In the genomic region with DNA sequence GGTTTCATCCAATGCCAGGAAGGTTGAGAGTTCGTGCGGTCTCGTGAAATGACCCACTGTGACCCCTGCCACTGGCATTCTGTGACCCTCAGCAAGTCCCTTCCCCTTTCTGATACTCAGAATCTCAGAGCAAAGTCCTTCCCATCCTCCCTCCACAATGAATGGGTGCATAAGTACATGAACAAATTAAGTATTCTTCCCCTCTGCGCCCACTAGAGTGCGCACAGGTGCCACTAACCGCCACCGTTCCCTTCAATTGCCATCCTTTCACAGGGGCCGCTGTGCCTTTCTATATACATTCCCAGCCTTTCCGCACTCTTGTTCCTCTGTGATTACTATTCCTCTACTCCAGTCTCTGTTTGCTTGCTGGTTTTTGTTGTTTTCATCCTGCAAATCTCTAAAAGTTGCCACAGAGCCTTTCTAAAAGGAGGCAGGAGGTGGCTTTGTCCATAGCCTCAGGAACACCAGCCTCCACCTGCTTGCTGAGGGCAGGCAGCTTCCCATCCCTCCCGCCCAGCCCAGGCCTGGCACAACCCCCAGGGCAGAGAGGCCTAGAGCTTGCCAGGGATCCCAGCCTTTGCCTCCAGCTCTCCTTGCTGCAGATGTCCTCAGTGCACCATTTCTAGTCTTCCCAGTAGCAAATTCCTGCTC, we compare ENCODE assay signal across 8 cellular contexts. TPM values are rescaled to one million over a fixed set of nuclear protein-coding genes. Genes with fewer than 3 reads are reported as not detected.
DNase-seq lines count a peak whose midpoint lies in the region; ATAC-seq and TF ChIP-seq lines count a peak whose summit lies in the region.

No MANE protein-coding gene starts in this region.

- H3K4me1 ChIP-seq in HCT116 (ENCODE audit: control insufficient read depth in 1 of 2, insufficient read depth in 2 of 2, low read length in 2 of 2), result peaks cover 8 to 20% of the 10 kb centered on the region in 2 experiments

- H3K79me2 ChIP-seq in HCT116 (ENCODE audit: insufficient read depth, low read length), result no peaks in the 10 kb centered on the region

- H3K36me3 ChIP-seq in HCT116 (ENCODE audit: control insufficient read depth in 1 of 2, insufficient read depth in 2 of 2, low read length in 2 of 2), result no peaks in the 10 kb centered on the region

- no TSS peak for BruUV-seq in HCT116 (replicated peaks; lab: Mats Ljungman, UMichigan)

- no peak overlapping the region for H3K4me3 ChIP-seq in HCT116 (replicated peaks in 1 of 2; ENCODE audit: low read depth in 1 of 2, low read length in 2 of 2)

- peaks cover 0 to 3% (median 0%) of the 10 kb centered on the region in 7 donors for H3K9me3 Mint-ChIP-seq in CD14-positive monocyte
- no peaks in the 10 kb centered on the region for H3K9me3 Mint-ChIP-seq in WTC11
- H3K9me3 Mint-ChIP-seq in central memory CD8-positive, alpha-beta T cell, result no peaks in the 10 kb centered on the region

- ATAC-seq in HCT116, result peak; percentile 98
- peak; percentile 98 for ATAC-seq in WTC11
- peak; percentile 70 for ATAC-seq in central memory CD8-positive, alpha-beta T cell (replicated peaks; ENCODE audit: extremely low read depth, poor library complexity, severe bottlenecking)
- no peak for ATAC-seq in GM18511 (IDR thresholded peaks at IDR 0.05; ENCODE audit: unreplicated experiment)

- no peak overlapping the region for H3K27ac ChIP-seq in HCT116 (ENCODE audit: low read depth, low read length)

- no peak overlapping the region for H3K9ac ChIP-seq in HCT116 (ENCODE audit: low read length)

- H3K27me3 Mint-ChIP-seq in CD14-positive monocyte (ENCODE audit: low read depth in 3 of 3), result peaks cover 0 to 2% (median 2%) of the 10 kb centered on the region in 3 donors
- no peaks in the 10 kb centered on the region for H3K27me3 Mint-ChIP-seq in WTC11 (ENCODE audit: low read depth)
- H3K27me3 Mint-ChIP-seq in central memory CD8-positive, alpha-beta T cell, result no peaks in the 10 kb centered on the region

- H3K4me3 Mint-ChIP-seq in CD14-positive monocyte (no peak overlapping the region), WTC11 (no peak overlapping the region)
- no peak overlapping the region for H3K4me3 Mint-ChIP-seq in central memory CD8-positive, alpha-beta T cell

- DNase-seq in CD14-positive monocyte (ENCODE audit: low spot score) (peak; percentile 57), HCT116 (ENCODE audit: low read depth, low spot score) (peak; percentile 48), NCI-H2227 (lab: John Stamatoyannopoulos, UW; ENCODE audit: unreplicated experiment) (peak; percentile 76), WTC11 (ENCODE audit: low spot score) (peak; percentile 77), kidney glomerular epithelial cell (lab: John Stamatoyannopoulos, UW) (peak; percentile 69)
- peak; percentile 47 to 53 for DNase-seq in central memory CD8-positive, alpha-beta T cell (ENCODE audit: low spot score in 2 of 2)
- DNase-seq in stimulated activated CD4-positive, alpha-beta T cell treated with anti-CD3 and anti-CD28 coated beads, Interleukin-2, amount 100 ng/mL, for 4 hours (ENCODE audit: low read depth), result peak; percentile 59

- H4K20me1 ChIP-seq in HCT116 (ENCODE audit: insufficient read depth), result no peaks in the 10 kb centered on the region

- intact Hi-C loops in CD14-positive monocyte (cut with micrococcal nuclease) (loop anchor here (10.0 kb wide), 1 partner anchor 130 kb away; no protein-coding TSS in a partner anchor), HCT116 (cut with micrococcal nuclease) (loop anchor here (1.0 to 10.0 kb wide), 3 partner anchors 129 to 694 kb away; no protein-coding TSS in a partner anchor)

- POLR2A ChIA-PET in HCT116 (lab: Charles Lee), result interaction anchor here (0.7 to 1.0 kb wide), 2 partner anchors 110 to 211 kb away, joined by 3 to 4 read pairs; no protein-coding TSS in a partner anchor
- POLR2A ChIA-PET in WTC11 (lab: Charles Lee), result no interaction called here

- no peaks in the 10 kb centered on the region for H3K27me3 ChIP-seq in HCT116 (ENCODE audit: insufficient read depth, low read length)

- no peak overlapping the region for H3K27ac Mint-ChIP-seq in CD14-positive monocyte
- H3K27ac Mint-ChIP-seq in WTC11, result no peak overlapping the region
- H3K27ac Mint-ChIP-seq in central memory CD8-positive, alpha-beta T cell (ENCODE audit: low read depth), result no peak overlapping the region

- H3K9me2 ChIP-seq in HCT116 (ENCODE audit: insufficient read depth), result no peaks in the 10 kb centered on the region

- H3K9me3 ChIP-seq in HCT116 (ENCODE audit: control insufficient read depth in 1 of 2, insufficient read depth in 1 of 2, low read depth in 1 of 2, low read length in 2 of 2), result no peaks in the 10 kb centered on the region

- H3K36me3 Mint-ChIP-seq in CD14-positive monocyte, result no peaks in the 10 kb centered on the region
- no peaks in the 10 kb centered on the region for H3K36me3 Mint-ChIP-seq in WTC11
- H3K36me3 Mint-ChIP-seq in central memory CD8-positive, alpha-beta T cell (ENCODE audit: insufficient read depth), result peaks cover 5% of the 10 kb centered on the region

- peak; percentile 89 for TF ChIP-seq RAD21 in HCT116 (IDR thresholded peaks at IDR 0.05; ENCODE audit: low read depth)

- peak overlapping the region; percentile 18; the same call in 1 of the 2 replicates for H3K4me2 ChIP-seq in HCT116 (ENCODE audit: low read length)

- RAD21 ChIA-PET in HCT116 (lab: Charles Lee; ENCODE audit: low non-redundant PET in 1 of 2, low total read pairs in 2 of 2, uncharacterized antibody in 2 of 2, unreplicated experiment in 2 of 2), result interaction anchor here (0.7 to 1.0 kb wide), 3 partner anchors 129 to 610 kb away, joined by 3 read pairs; no protein-coding TSS in a partner anchor

- H2AFZ ChIP-seq in HCT116 (ENCODE audit: low read depth, low read length, poor library complexity, severe bottlenecking), result peak overlapping the region; percentile 24

- no peak for TF ChIP-seq POLR2A in HCT116 (IDR thresholded peaks at IDR 0.05; ENCODE audit: borderline replicate concordance, extremely low read depth, insufficient read depth, insufficient read length)

- H3K4me1 Mint-ChIP-seq in CD14-positive monocyte (peaks cover 17% of the 10 kb centered on the region), WTC11 (no peaks in the 10 kb centered on the region)
- peaks cover 11% of the 10 kb centered on the region for H3K4me1 Mint-ChIP-seq in central memory CD8-positive, alpha-beta T cell

- CTCF ChIA-PET in HCT116 (lab: Charles Lee), result interaction anchor here (0.6 to 1.7 kb wide), 3 partner anchors 28 to 694 kb away, joined by 4 to 10 read pairs (median 6); no protein-coding TSS in a partner anchor
- CTCF ChIA-PET in WTC11 (lab: Charles Lee), result interaction anchor here (0.8 to 4.7 kb wide), 14 partner anchors 21 to 295 kb away, joined by 3 to 42 read pairs (median 6); partner anchors contain the start of gene THOC5

- TF ChIP-seq CTCF in CD14-positive monocyte (IDR thresholded peaks at IDR 0.05) (peak; percentile 85), HCT116 (IDR thresholded peaks at IDR 0.05 in 2 of 3, conservative IDR thresholded peaks at IDR 0.05 in 1 of 3; ENCODE audit: borderline replicate concordance in 1 of 3, insufficient read depth in 1 of 3, low read depth in 2 of 3, low read length in 2 of 3) (peak; percentile 79 to 91 (median 90)), WTC11 (IDR thresholded peaks at IDR 0.05) (peak; percentile 41; the same call in 1 of the 2 replicates)

TF ChIP-seq in HCT116, 20 proteins besides CTCF, POLR2A, EP300 and RAD21 (continues in another document):
- TF ChIP-seq JUND (IDR thresholded peaks at IDR 0.05), result no peak
- no peak for TF ChIP-seq TCF7L2 (IDR thresholded peaks at IDR 0.05; ENCODE audit: borderline replicate concordance, extremely low read depth, insufficient read depth, insufficient read length)
- TF ChIP-seq SRF (IDR thresholded peaks at IDR 0.05; ENCODE audit: low read depth), result no peak
- no peak for TF ChIP-seq ZNF274 (IDR thresholded peaks at IDR 0.05; ENCODE audit: low read depth, low read length)
- TF ChIP-seq, protein P1, sequence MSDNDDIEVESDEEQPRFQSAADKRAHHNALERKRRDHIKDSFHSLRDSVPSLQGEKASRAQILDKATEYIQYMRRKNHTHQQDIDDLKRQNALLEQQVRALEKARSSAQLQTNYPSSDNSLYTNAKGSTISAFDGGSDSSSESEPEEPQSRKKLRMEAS (IDR thresholded peaks at IDR 0.05), result no peak
- no peak for TF ChIP-seq FOSL1 (IDR thresholded peaks at IDR 0.05; ENCODE audit: low read depth)

TF ChIP-seq in WTC11, 78 proteins besides CTCF, POLR2A, EP300 and RAD21:
- TF ChIP-seq ELF4 (CRISPR knock-in tag; IDR thresholded peaks at IDR 0.05; ENCODE audit: low read depth) (no peak), ZNF232 (CRISPR knock-in tag; IDR thresholded peaks at IDR 0.05) (0 out of 2 replicates have a peak, but pooled peaks have one; percentile 19)
TF ChIP-seq in WTC11: peak in this region for 1.

RNA-seq across cellular contexts. Expression of gene AP1B1, which starts 6.7 kb away (rescaled TPM):
- 10 to 100 TPM; 29.0 to 40.3 TPM for polyA plus RNA-seq in CD14-positive monocyte
- 60.4 TPM for total RNA-seq in HCT116 (2021; ENCODE audit: unreplicated experiment)
- 52.9 and 54.6 TPM in 2 replicates for polyA plus RNA-seq in HCT116 (2012)
- 68.9 to 77.9 TPM (median 71.6 TPM) in 3 replicates for total RNA-seq in WTC11 (2021)

RNA-seq across cellular contexts. Expression of gene RFPL1, which starts 43.3 kb away (rescaled TPM):
- polyA plus RNA-seq in CD14-positive monocyte, result under 1 TPM in 1 of 2 donors, not detected in 1; 0.20 TPM
- total RNA-seq in HCT116 (2021; ENCODE audit: unreplicated experiment) (not detected), WTC11 (2021) (not detected in 3 replicates)
- not detected in 2 replicates for polyA plus RNA-seq in HCT116 (2012)
